Comparison of ENCODE assay signal across 16 cellular contexts in genomic region chr7:93690021-93690420, GRCh38.
DNase-seq lines count a peak whose midpoint lies in the region; ATAC-seq and TF ChIP-seq lines count a peak whose summit lies in the region.
"Had no signal": no experiment of that assay in that cellular context is flagged by ENCODE, and none has a peak within 500 bp of the region (broad histone marks: within the 10 kb centered on the region; RNA-seq: fewer than 3 reads in every experiment).

No MANE protein-coding gene starts in this region.

- no peaks in the 10 kb centered on the region for H3K9me2 ChIP-seq in OCI-LY7 (ENCODE audit: insufficient read depth, low read length)

- H3K4me2 ChIP-seq in OCI-LY3 (ENCODE audit: low read length), result peak overlapping the region; percentile 62
- no peak overlapping the region for H3K4me2 ChIP-seq in OCI-LY7 (ENCODE audit: low read length)

- TF ChIP-seq POLR2A in testis (IDR thresholded peaks at IDR 0.05) (no peak), gastrocnemius medialis (IDR thresholded peaks at IDR 0.05) (no peak)

- DNase-seq in NCI-H187 (lab: John Stamatoyannopoulos, UW) (no peak), testis (no peak), gastrocnemius medialis (no peak), OCI-LY7 (ENCODE audit: low spot score) (no peak)
- DNase-seq: Caco-2, HCEC 1CT, Kasumi-1, NCI-H2081, NCI-H226, NCI-H748 treated with DMSO at 0.1 percent for 48 hours, SHP77, T-helper 17 cell had no signal

- no TSS peak for BruUV-seq in OCI-LY7 (replicated peaks; lab: Mats Ljungman, UMichigan)

- no peaks in the 10 kb centered on the region for H3K79me2 ChIP-seq in OCI-LY3 (ENCODE audit: low read length)
- H3K79me2 ChIP-seq in OCI-LY7 (ENCODE audit: insufficient read depth, low read depth, low read length), result no peaks in the 10 kb centered on the region

- POLR2A ChIA-PET in OCI-LY7 (lab: Charles Lee), result interaction anchor here (0.6 kb wide), 1 partner anchor 366 kb away, joined by 3 read pairs; no protein-coding TSS in a partner anchor

- peak overlapping the region; percentile 46 for H3K4me3 ChIP-seq in OCI-LY3 (ENCODE audit: low read length)
- H3K4me3 ChIP-seq in testis, result no peak overlapping the region
- no peak overlapping the region for H3K4me3 ChIP-seq in gastrocnemius medialis
- no peak overlapping the region for H3K4me3 ChIP-seq in OCI-LY7 (ENCODE audit: low read depth, low read length, poor library complexity, severe bottlenecking)

- H3K9me3 ChIP-seq in OCI-LY3 (ENCODE audit: insufficient read depth, low read length) (no peaks in the 10 kb centered on the region), testis (no peaks in the 10 kb centered on the region), gastrocnemius medialis (no peaks in the 10 kb centered on the region), OCI-LY7 (ENCODE audit: low read length) (no peaks in the 10 kb centered on the region)
- H3K9me3 ChIP-seq: Caco-2 had no signal

- H3K4me1 ChIP-seq in OCI-LY3 (ENCODE audit: low read length) (peaks cover 23% of the 10 kb centered on the region), testis (no peaks in the 10 kb centered on the region), gastrocnemius medialis (no peaks in the 10 kb centered on the region), OCI-LY7 (ENCODE audit: insufficient read depth, low read length, poor library complexity, severe bottlenecking) (no peaks in the 10 kb centered on the region)
- H3K4me1 ChIP-seq: Caco-2 had no signal

- H3K36me3 ChIP-seq in OCI-LY3 (replicated peaks; ENCODE audit: low read depth, low read length) (no peaks in the 10 kb centered on the region), testis (ENCODE audit: low read depth, missing control alignments) (no peaks in the 10 kb centered on the region), gastrocnemius medialis (no peaks in the 10 kb centered on the region), OCI-LY7 (ENCODE audit: insufficient read depth, low read length) (no peaks in the 10 kb centered on the region)

- TF ChIP-seq CTCF in OCI-LY3 (IDR thresholded peaks at IDR 0.05; ENCODE audit: low read depth, low read length) (no peak), testis (IDR thresholded peaks at IDR 0.05) (no peak), gastrocnemius medialis (IDR thresholded peaks at IDR 0.05 in 4 of 5, conservative IDR thresholded peaks at IDR 0.05 in 1 of 5) (no peak), OCI-LY7 (conservative IDR thresholded peaks at IDR 0.05; ENCODE audit: low read length) (no peak)

- H3K27me3 ChIP-seq in OCI-LY3 (ENCODE audit: low read depth, low read length) (no peaks in the 10 kb centered on the region), testis (no peaks in the 10 kb centered on the region), gastrocnemius medialis (no peaks in the 10 kb centered on the region)

- intact Hi-C loops in testis (cut with DNase I; ENCODE audit: low total_unique reads), result no loop called here
- intact Hi-C loops in gastrocnemius medialis (cut with DNase I; ENCODE audit: low total_unique reads), result no loop called here
- intact Hi-C loops in OCI-LY7 (cut with micrococcal nuclease; ENCODE audit: unreplicated experiment), result no loop called here

- H3K27ac ChIP-seq in OCI-LY3 (ENCODE audit: low read length) (peak overlapping the region; percentile 32; the same call in 1 of the 2 replicates), testis (no peak overlapping the region), gastrocnemius medialis (no peak overlapping the region), OCI-LY7 (ENCODE audit: low read depth, low read length, poor library complexity, severe bottlenecking) (no peak overlapping the region)

- ATAC-seq in GM18867 (IDR thresholded peaks at IDR 0.05; ENCODE audit: unreplicated experiment) (peak; percentile 62), GM19438 (IDR thresholded peaks at IDR 0.05; ENCODE audit: low read depth, unreplicated experiment) (peak; percentile 60), HG03457 (IDR thresholded peaks at IDR 0.05; ENCODE audit: unreplicated experiment) (peak; percentile 66), gastrocnemius medialis (no peak)
- ATAC-seq: T-helper 17 cell had no signal

- H2AFZ ChIP-seq in OCI-LY3 (ENCODE audit: low read depth, low read length), result no peak overlapping the region
- H2AFZ ChIP-seq in OCI-LY7 (ENCODE audit: low read length), result no peak overlapping the region

- CTCF ChIA-PET in OCI-LY7 (lab: Charles Lee; ENCODE audit: unreplicated experiment), result no interaction called here

- no peaks in the 10 kb centered on the region for H4K20me1 ChIP-seq in OCI-LY3 (ENCODE audit: insufficient read depth, low read length)
- H4K20me1 ChIP-seq in OCI-LY7 (ENCODE audit: insufficient read depth, low read length), result no peaks in the 10 kb centered on the region

- in situ Hi-C loops in gastrocnemius medialis (cut with MboI; ENCODE audit: low sequenced_read_pairs in 4 of 4), result no loop called here

- no peak overlapping the region for H3K9ac ChIP-seq in OCI-LY3 (ENCODE audit: low read length)

- 91 to 94% methylated on average over 2 of the region's 2 CpGs for WGBS in testis, 2 donors

Comparison
In these comparisons a context has a peak if more than half of its experiments do, and no peak if none do; other contexts are left out.
1. ATAC-seq: peak in GM18867 (single experiment), GM19438 (single experiment) and HG03457 (single experiment); none in gastrocnemius medialis (0 of 2).